In the genomic region with DNA sequence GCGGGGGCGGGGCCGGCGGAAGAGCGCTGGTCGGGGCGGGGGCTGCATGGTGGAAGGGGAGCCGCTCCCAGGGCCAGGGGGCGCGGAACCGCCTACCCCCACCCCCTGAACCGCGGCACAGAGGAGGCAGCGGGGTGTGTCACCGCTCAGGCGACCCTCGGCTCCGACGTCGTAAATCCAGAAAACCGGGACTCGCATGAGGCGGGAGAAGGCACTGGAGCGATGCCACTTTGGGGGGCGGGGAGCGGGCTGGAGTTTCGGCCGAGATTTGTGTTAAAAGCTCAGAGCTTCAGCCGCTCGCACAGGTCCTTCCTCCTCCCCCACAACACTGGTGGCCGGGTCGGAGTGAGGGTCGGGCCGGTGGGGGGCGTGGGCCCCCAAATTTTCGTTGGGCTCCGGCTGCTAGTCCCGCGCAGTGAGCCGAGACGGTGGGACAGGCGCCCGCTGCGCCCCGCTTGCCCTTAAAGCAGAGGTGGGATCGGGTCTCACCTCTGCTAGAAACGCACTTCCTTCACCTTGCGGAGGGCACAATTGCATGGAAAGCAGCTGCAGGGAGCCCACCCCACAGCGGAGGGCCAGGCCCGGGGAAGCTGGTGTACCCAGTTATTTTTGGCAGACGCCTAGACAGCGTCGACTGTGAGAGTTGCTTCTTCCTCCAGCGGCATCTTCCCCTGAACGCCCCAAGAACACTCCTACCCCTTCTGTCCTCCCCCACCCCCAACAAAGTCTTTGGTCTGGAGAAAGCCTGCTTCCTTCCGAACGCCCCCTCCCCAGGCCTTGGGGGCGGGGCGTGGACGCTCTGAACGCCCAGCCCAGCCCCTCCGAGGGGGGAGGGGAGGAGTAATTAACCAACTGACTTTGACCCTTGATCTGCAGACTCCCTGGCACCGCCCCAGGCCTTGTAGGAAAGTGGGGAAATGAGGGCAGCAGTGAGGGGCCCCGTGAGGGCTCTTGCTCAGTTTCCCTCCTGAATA, we compare ENCODE assay signal across 10 cellular contexts. TPM values are rescaled to one million over a fixed set of nuclear protein-coding genes. Genes with fewer than 3 reads are reported as not detected.
A peak's percentile ranks its signal among the peaks of the same experiment; 100 is the strongest.
DNase-seq lines count a peak whose midpoint lies in the region; TF ChIP-seq lines count a peak whose summit lies in the region.
"Had no signal": no experiment of that assay in that cellular context is flagged by ENCODE, and none has a peak within 500 bp of the region (broad histone marks: within the 10 kb centered on the region; RNA-seq: fewer than 3 reads in every experiment).

No MANE protein-coding gene starts in this region.

- peaks cover 17% of the 10 kb centered on the region for H3K4me1 Mint-ChIP-seq in activated naive CD8-positive, alpha-beta T cell (ENCODE audit: low read depth)
- peaks cover 17% of the 10 kb centered on the region; the same call in 1 of the 2 replicates for H3K4me1 Mint-ChIP-seq in HFFc6 (ENCODE audit: low read depth)

- DNase-seq in GM20000 (ENCODE audit: low spot score) = peak; percentile 69
- DNase-seq in mesenchymal stem cell = no peak
- DNase-seq in AG20443 (ENCODE audit: low spot score) = no peak
- DNase-seq in HFFc6 = no peak
- DNase-seq in NCI-H2196 (lab: John Stamatoyannopoulos, UW; ENCODE audit: unreplicated experiment) = no peak
- no peak for DNase-seq in NCI-H1694 treated with DMSO at 0.1 percent for 48 hours (lab: John Stamatoyannopoulos, UW)
- DNase-seq: stimulated activated CD4-positive, alpha-beta T cell treated with anti-CD3 and anti-CD28 coated beads, Interleukin-2, amount 100 ng/mL, for 24 hours had no signal

- no peaks in the 10 kb centered on the region for H3K9me3 Mint-ChIP-seq in activated naive CD8-positive, alpha-beta T cell (ENCODE audit: low read depth)
- no peaks in the 10 kb centered on the region for H3K9me3 Mint-ChIP-seq in HFFc6

- H3K4me1 ChIP-seq in mesenchymal stem cell (ENCODE audit: control insufficient read depth, insufficient read depth, low read depth, low read length) = peaks cover 17% of the 10 kb centered on the region

- H2AFZ ChIP-seq in mesenchymal stem cell (ENCODE audit: low read depth, low read length) = no peak overlapping the region

- H4K8ac ChIP-seq in mesenchymal stem cell (ENCODE audit: low read length) = no peak overlapping the region

- H3K4me2 ChIP-seq in mesenchymal stem cell (ENCODE audit: low read length, poor library complexity, severe bottlenecking) = peak overlapping the region; percentile 33

- H3K14ac ChIP-seq in mesenchymal stem cell (ENCODE audit: low read length in 2 of 2) = no peak overlapping the region

- H3K4me3 Mint-ChIP-seq in activated naive CD8-positive, alpha-beta T cell = peak overlapping the region; percentile 81
- H3K4me3 Mint-ChIP-seq in HFFc6 = no peak overlapping the region

- peaks cover 72 to 80% of the 10 kb centered on the region in 2 experiments for H3K27me3 ChIP-seq in mesenchymal stem cell (ENCODE audit: control insufficient read depth in 1 of 2, insufficient read depth in 1 of 2, low read length in 2 of 2)

- H3K23ac ChIP-seq in mesenchymal stem cell (ENCODE audit: low read length in 2 of 2) = peak overlapping the region in 1 of 2 experiments; percentile 77

- H2BK15ac ChIP-seq in mesenchymal stem cell (ENCODE audit: low read depth, poor library complexity, severe bottlenecking) = no peak overlapping the region

- no peak overlapping the region for H3K4ac ChIP-seq in mesenchymal stem cell (ENCODE audit: low read depth in 1 of 2, low read length in 2 of 2)

- 0% methylated on average over 37 of the region's 64 CpGs for WGBS in mesenchymal stem cell

- H2BK12ac ChIP-seq in mesenchymal stem cell (ENCODE audit: low read length in 2 of 2) = peak overlapping the region in 1 of 2 experiments; percentile 16

- no peak overlapping the region for H2BK120ac ChIP-seq in mesenchymal stem cell (ENCODE audit: low read depth, low read length)

- no peak overlapping the region for H2BK5ac ChIP-seq in mesenchymal stem cell (ENCODE audit: low read depth, low read length, poor library complexity, severe bottlenecking)

- peaks cover 13% of the 10 kb centered on the region for H3K27me3 Mint-ChIP-seq in activated naive CD8-positive, alpha-beta T cell
- H3K27me3 Mint-ChIP-seq in HFFc6 (ENCODE audit: insufficient read depth) = peaks cover 34% of the 10 kb centered on the region

- no peak overlapping the region for H3K18ac ChIP-seq in mesenchymal stem cell (ENCODE audit: low read depth in 1 of 2, low read length in 2 of 2)

- no peak overlapping the region for H2AK5ac ChIP-seq in mesenchymal stem cell (ENCODE audit: low read length, severe bottlenecking)

- H3K9me3 ChIP-seq in mesenchymal stem cell (ENCODE audit: control insufficient read depth, low read length) = no peaks in the 10 kb centered on the region

- TF ChIP-seq CTCF in 22Rv1 (IDR thresholded peaks at IDR 0.05) (no peak), GM20000 (IDR thresholded peaks at IDR 0.05; ENCODE audit: extremely low read depth, missing control alignments) (no peak), HFFc6 (IDR thresholded peaks at IDR 0.05) (no peak)

- H3K36me3 ChIP-seq in mesenchymal stem cell (ENCODE audit: control insufficient read depth in 1 of 2, insufficient read depth in 2 of 2, low read depth in 1 of 2, low read length in 2 of 2) = no peaks in the 10 kb centered on the region

- no peak overlapping the region for H4K91ac ChIP-seq in mesenchymal stem cell (ENCODE audit: low read length)

- no peak overlapping the region for H3K27ac Mint-ChIP-seq in activated naive CD8-positive, alpha-beta T cell
- H3K27ac Mint-ChIP-seq in HFFc6 = no peak overlapping the region

- H3K36me3 Mint-ChIP-seq in activated naive CD8-positive, alpha-beta T cell = no peaks in the 10 kb centered on the region
- no peaks in the 10 kb centered on the region for H3K36me3 Mint-ChIP-seq in HFFc6 (ENCODE audit: low read depth)

- H3K9ac ChIP-seq in mesenchymal stem cell (ENCODE audit: low read length) = no peak overlapping the region

- no peak overlapping the region for H3K4me3 ChIP-seq in mesenchymal stem cell (ENCODE audit: insufficient read depth in 1 of 2, low read depth in 1 of 2, low read length in 2 of 2)

- no peaks in the 10 kb centered on the region for H3K79me1 ChIP-seq in mesenchymal stem cell (replicated peaks; ENCODE audit: low read length, poor library complexity, severe bottlenecking)

- H3K27ac ChIP-seq in 22Rv1 (peak overlapping the region; percentile 63), mesenchymal stem cell (ENCODE audit: low read length, poor library complexity, severe bottlenecking) (no peak overlapping the region)
- H3K27ac ChIP-seq: HL-60 had no signal

RNA-seq across cellular contexts. Expression of a gene that starts 1.1 kb away (rescaled TPM):
- polyA plus RNA-seq in mesenchymal stem cell (2013, experiment 1 of 2) = not detected
- not detected for polyA plus RNA-seq in mesenchymal stem cell (2013, experiment 2 of 2)
- total RNA-seq in HFFc6 (2021; fragmentation: NEBNext Ultra II Directional; extraction: Animal tissue kit (Norgen Biotek cat#: 25700)) = not detected

RNA-seq across cellular contexts. Expression of a gene that starts 7.2 kb away (rescaled TPM):
- 4.9 TPM for polyA plus RNA-seq in mesenchymal stem cell (2013, experiment 1 of 2)
- polyA plus RNA-seq in mesenchymal stem cell (2013, experiment 2 of 2) = 5.2 TPM
- total RNA-seq in HFFc6 (2021; fragmentation: NEBNext Ultra II Directional; extraction: Animal tissue kit (Norgen Biotek cat#: 25700)) = 10 to 100 TPM in 2 of 6 experiments, 1 to 10 TPM in 4; 8.7 to 11.1 (median 9.5) TPM

RNA-seq across cellular contexts. Expression of a gene that starts 45.8 kb away (rescaled TPM):
- 0.66 TPM for polyA plus RNA-seq in mesenchymal stem cell (2013, experiment 1 of 2)
- 0.48 TPM for polyA plus RNA-seq in mesenchymal stem cell (2013, experiment 2 of 2)
- total RNA-seq in HFFc6 (2021; fragmentation: NEBNext Ultra II Directional; extraction: Animal tissue kit (Norgen Biotek cat#: 25700)) = not detected
